In the genomic region with DNA sequence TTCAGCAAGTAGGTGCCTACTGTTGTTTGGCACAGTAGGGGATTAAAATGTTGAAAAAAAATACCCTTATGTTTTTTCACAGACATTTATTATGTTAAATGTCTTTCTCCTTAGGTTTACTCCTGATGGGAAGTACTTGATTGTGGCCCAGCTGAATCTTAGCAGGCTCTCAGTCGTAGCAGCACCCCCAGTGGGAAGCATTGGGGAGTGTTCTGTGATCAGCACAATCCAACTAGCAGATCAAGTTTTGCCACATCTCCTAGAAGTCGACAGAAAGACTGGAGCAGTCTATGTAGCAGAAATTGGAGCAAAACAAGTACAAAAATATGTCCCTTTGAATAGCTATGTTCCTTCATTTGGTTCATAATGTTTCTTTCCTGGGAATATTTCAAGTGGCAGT, we compare ENCODE assay signal across 15 cellular contexts. TPM values are rescaled to one million over a fixed set of nuclear protein-coding genes. Genes with fewer than 3 reads are reported as not detected.
A peak's percentile ranks its signal among the peaks of the same experiment; 100 is the strongest.
DNase-seq lines count a peak whose midpoint lies in the region; ATAC-seq, FAIRE-seq and TF ChIP-seq lines count a peak whose summit lies in the region.
"Had no signal": no experiment of that assay in that cellular context is flagged by ENCODE, and none has a peak within 500 bp of the region (broad histone marks: within the 10 kb centered on the region; RNA-seq: fewer than 3 reads in every experiment).

No MANE protein-coding gene starts in this region.

- H3K27ac ChIP-seq in H9 (ENCODE audit: insufficient read length, low read depth, low read length) (no peak overlapping the region), keratinocyte (ENCODE audit: control insufficient read depth, insufficient read depth, low read length) (no peak overlapping the region), left ventricle myocardium inferior (replicated peaks) (no peak overlapping the region)
- H3K27ac ChIP-seq: Peyer's patch, vagina had no signal

- no peak overlapping the region for H2BK12ac ChIP-seq in H9 (ENCODE audit: insufficient read length, low read depth, low read length)

- no peak overlapping the region for H3K4me3 ChIP-seq in AG09309 (ENCODE audit: control insufficient read depth, low read depth, low read length)
- no peak overlapping the region for H3K4me3 ChIP-seq in astrocyte of the cerebellum (ENCODE audit: low read depth, low read length)
- H3K4me3 ChIP-seq in keratinocyte (ENCODE audit: control insufficient read depth in 2 of 3, extremely low read depth in 1 of 3, insufficient read depth in 2 of 3, low read depth in 1 of 3, low read length in 3 of 3): no peak overlapping the region
- H3K4me3 ChIP-seq in left ventricle myocardium inferior: no peak overlapping the region
- H3K4me3 ChIP-seq: Peyer's patch, skin epidermis, vagina had no signal

- peak overlapping the region in 1 of 3 experiments; percentile 67; a peak in 2 of 7 replicates for H3K27ac Mint-ChIP-seq in H9
- no peak overlapping the region for H3K27ac Mint-ChIP-seq in activated CD8-positive, alpha-beta memory T cell treated with anti-CD3 and anti-CD28 coated beads, Interleukin-2, amount 10 ng/mL, durations not matched to agents 7 days and 5 days

- FAIRE-seq in keratinocyte (lab: Jason Lieb, UNC): peak; percentile 74
- FAIRE-seq: endometrium had no signal

- H3K23me2 ChIP-seq in H9 (ENCODE audit: insufficient read length, low read depth, low read length, poor library complexity, severe bottlenecking): no peaks in the 10 kb centered on the region

- peaks cover 0 to 20% (median 0%) of the 10 kb centered on the region in 3 experiments; a peak in 4 of 7 replicates for H3K36me3 Mint-ChIP-seq in H9 (ENCODE audit: insufficient read depth in 1 of 3, low read depth in 3 of 3)
- peaks cover 34% of the 10 kb centered on the region for H3K36me3 Mint-ChIP-seq in activated CD8-positive, alpha-beta memory T cell treated with anti-CD3 and anti-CD28 coated beads, Interleukin-2, amount 10 ng/mL, durations not matched to agents 7 days and 5 days

- H3K27me3 Mint-ChIP-seq in H9 (ENCODE audit: low read depth): no peaks in the 10 kb centered on the region
- no peaks in the 10 kb centered on the region for H3K27me3 Mint-ChIP-seq in activated CD8-positive, alpha-beta memory T cell treated with anti-CD3 and anti-CD28 coated beads, Interleukin-2, amount 10 ng/mL, durations not matched to agents 7 days and 5 days

- H3K4me2 ChIP-seq in H9 (ENCODE audit: insufficient read depth, insufficient read length, low read length) (no peak overlapping the region), keratinocyte (ENCODE audit: control insufficient read depth, extremely low read depth, insufficient read depth, low read depth, low read length) (no peak overlapping the region)

- H4K20me1 ChIP-seq in H9 (ENCODE audit: control insufficient read depth, insufficient read depth, insufficient read length) (no peaks in the 10 kb centered on the region), keratinocyte (ENCODE audit: control insufficient read depth, extremely low read depth, insufficient read depth, low read length) (no peaks in the 10 kb centered on the region)

- H2BK120ac ChIP-seq in H9 (ENCODE audit: low read depth, low read length, poor library complexity, severe bottlenecking): no peak overlapping the region

- no peaks in the 10 kb centered on the region for H3K9me1 ChIP-seq in keratinocyte (ENCODE audit: control insufficient read depth, extremely low read depth, insufficient read depth, low read length)

- peak overlapping the region in 1 of 2 experiments; percentile 18; a peak in 1 of 5 replicates for H3K4me3 Mint-ChIP-seq in H9
- H3K4me3 Mint-ChIP-seq in activated CD8-positive, alpha-beta memory T cell treated with anti-CD3 and anti-CD28 coated beads, Interleukin-2, amount 10 ng/mL, durations not matched to agents 7 days and 5 days: no peak overlapping the region

- ATAC-seq in activated CD8-positive, alpha-beta memory T cell treated with anti-CD3 and anti-CD28 coated beads, Interleukin-2, amount 10 ng/mL, durations not matched to agents 7 days and 5 days: no peak

- no peak overlapping the region for H4K8ac ChIP-seq in H9 (replicated peaks; ENCODE audit: insufficient read length, low read depth, low read length)

- in situ Hi-C loops in astrocyte of the cerebellum (cut with HindIII; ENCODE audit: low sequenced_read_pairs): no loop called here

- H3K9ac ChIP-seq in H9 (ENCODE audit: extremely low read depth, insufficient read length, low read length): no peak overlapping the region
- H3K9ac ChIP-seq in keratinocyte (ENCODE audit: control insufficient read depth, extremely low read depth, insufficient read depth, low read length): no peak overlapping the region

- H3K14ac ChIP-seq in H9 (ENCODE audit: insufficient read depth, low read length): no peak overlapping the region

- H2AK5ac ChIP-seq in H9 (ENCODE audit: insufficient read length, low read length): no peak overlapping the region

- DNase-seq in AG09309 (ENCODE audit: low read depth): no peak
- peak; percentile 61 for DNase-seq in H9
- DNase-seq in astrocyte of the cerebellum (ENCODE audit: low read depth): no peak
- no peak for DNase-seq in keratinocyte (ENCODE audit: low read depth, low spot score)
- DNase-seq in AG08396 (ENCODE audit: low spot score): no peak
- no peak for DNase-seq in left ventricle myocardium inferior
- DNase-seq in NCI-H1930 (lab: John Stamatoyannopoulos, UW): no peak
- DNase-seq in activated CD8-positive, alpha-beta memory T cell treated with anti-CD3 and anti-CD28 coated beads, Interleukin-2, amount 10 ng/mL, durations not matched to agents 7 days and 5 days: no peak
- DNase-seq: activated T-cell treated with anti-CD3 and anti-CD28 coated beads for 4 hours, GOT3, Peyer's patch had no signal

- no peak overlapping the region for H4K5ac ChIP-seq in H9 (ENCODE audit: insufficient read length, low read depth, low read length)

- no peaks in the 10 kb centered on the region for H3K9me3 ChIP-seq in H9 (ENCODE audit: control insufficient read depth, low read depth, low read length)
- no peaks in the 10 kb centered on the region for H3K9me3 ChIP-seq in keratinocyte (ENCODE audit: control insufficient read depth, low read depth, low read length)
- no peaks in the 10 kb centered on the region for H3K9me3 ChIP-seq in left ventricle myocardium inferior (replicated peaks)
- H3K9me3 ChIP-seq: Peyer's patch, vagina had no signal

- H3K18ac ChIP-seq in H9 (ENCODE audit: insufficient read length, low read depth, low read length): no peak overlapping the region

- no peaks in the 10 kb centered on the region for H3K79me2 ChIP-seq in H9 (ENCODE audit: insufficient read depth, low read length)
- no peaks in the 10 kb centered on the region for H3K79me2 ChIP-seq in keratinocyte (ENCODE audit: control insufficient read depth, insufficient read depth, low read length)

- no peaks in the 10 kb centered on the region; the same call in 1 of the 2 replicates for H3K27me3 ChIP-seq in H9 (ENCODE audit: insufficient read depth, low read length)
- H3K27me3 ChIP-seq in keratinocyte (ENCODE audit: control insufficient read depth, extremely low read depth, insufficient read depth, low read length): no peaks in the 10 kb centered on the region
- H3K27me3 ChIP-seq in left ventricle myocardium inferior (ENCODE audit: low read depth): no peaks in the 10 kb centered on the region
- H3K27me3 ChIP-seq: Peyer's patch, vagina had no signal

- no peak overlapping the region for H3K56ac ChIP-seq in H9 (ENCODE audit: insufficient read length, low read depth, low read length)

- no peak overlapping the region for H4K91ac ChIP-seq in H9 (ENCODE audit: insufficient read length, low read depth, low read length)

- H2AFZ ChIP-seq in H9 (ENCODE audit: low read length) (no peak overlapping the region), keratinocyte (ENCODE audit: control insufficient read depth, low read length) (no peak overlapping the region)

- no peaks in the 10 kb centered on the region for H3K9me3 Mint-ChIP-seq in H9
- no peaks in the 10 kb centered on the region for H3K9me3 Mint-ChIP-seq in activated CD8-positive, alpha-beta memory T cell treated with anti-CD3 and anti-CD28 coated beads, Interleukin-2, amount 10 ng/mL, durations not matched to agents 7 days and 5 days (ENCODE audit: low read depth)

- intact Hi-C loops in left ventricle myocardium inferior (cut with micrococcal nuclease): loop anchor here (5.0 kb wide), 1 partner anchor 570 kb away; no protein-coding TSS in a partner anchor

- CTCF ChIA-PET in activated CD8-positive, alpha-beta memory T cell treated with anti-CD3 and anti-CD28 coated beads, Interleukin-2, amount 10 ng/mL, durations not matched to agents 7 days and 5 days (lab: Charles Lee): interaction anchor here (2.1 kb wide), 1 partner anchor 9 kb away, joined by 8 read pairs; a partner anchor contains a TSS

- TF ChIP-seq CTCF in AG09309 (IDR thresholded peaks at IDR 0.05; ENCODE audit: control insufficient read depth, insufficient read depth, low read depth, low read length, missing control alignments) (peak; percentile 17), H9 (conservative IDR thresholded peaks at IDR 0.05) (peak; percentile 59), astrocyte of the cerebellum (IDR thresholded peaks at IDR 0.05; ENCODE audit: low read depth, low read length, missing control alignments) (peak; percentile 17), keratinocyte (optimal IDR thresholded peaks at IDR 0.05 in 1 of 3, IDR thresholded peaks at IDR 0.05 in 1 of 3, conservative IDR thresholded peaks at IDR 0.05 in 1 of 3; ENCODE audit: extremely low read depth in 1 of 3, insufficient read depth in 2 of 3, low read length in 3 of 3) (peak; percentile 44 to 45 (median 44)), left ventricle myocardium inferior (IDR thresholded peaks at IDR 0.05; ENCODE audit: borderline replicate concordance) (no peak)

- no peak overlapping the region for H3K23ac ChIP-seq in H9 (ENCODE audit: insufficient read length, low read depth, low read length)

- no peak overlapping the region for H3K4ac ChIP-seq in H9 (ENCODE audit: low read depth, low read length)

- no peak overlapping the region for H2BK5ac ChIP-seq in H9 (ENCODE audit: insufficient read length, low read length)

- dilution Hi-C loops in keratinocyte (cut with MboI; ENCODE audit: extremely low pct_ligation_motif_present, low sequenced_read_pairs): no loop called here

- no peak overlapping the region for H2BK15ac ChIP-seq in H9 (ENCODE audit: low read depth, low read length)

- no CpG with 5 or more reads among the region's 2 CpGs for WGBS in H9 (ENCODE audit: extremely low coverage, insufficient read length, low lambda C conversion rate)

- H3K79me1 ChIP-seq in H9 (ENCODE audit: insufficient read depth, low read depth, low read length, poor library complexity, severe bottlenecking): no peaks in the 10 kb centered on the region

- H2BK20ac ChIP-seq in H9 (ENCODE audit: low read depth, low read length, poor library complexity, severe bottlenecking): no peak overlapping the region

- no peak overlapping the region for H3T11ph ChIP-seq in H9 (ENCODE audit: low read length)

- H3K4me1 ChIP-seq in H9 (ENCODE audit: insufficient read depth, low read length) (peaks cover 2% of the 10 kb centered on the region; the same call in 1 of the 2 replicates), keratinocyte (ENCODE audit: control insufficient read depth, extremely low read depth, insufficient read depth, low read length) (peaks cover 7% of the 10 kb centered on the region), left ventricle myocardium inferior (no peaks in the 10 kb centered on the region)
- H3K4me1 ChIP-seq: Peyer's patch, vagina had no signal

- H3K4me1 Mint-ChIP-seq in H9: peaks cover 24 to 28% of the 10 kb centered on the region in 2 experiments
- peaks cover 2% of the 10 kb centered on the region for H3K4me1 Mint-ChIP-seq in activated CD8-positive, alpha-beta memory T cell treated with anti-CD3 and anti-CD28 coated beads, Interleukin-2, amount 10 ng/mL, durations not matched to agents 7 days and 5 days

- H3K36me3 ChIP-seq in keratinocyte (ENCODE audit: control insufficient read depth in 2 of 2, extremely low read depth in 1 of 2, insufficient read depth in 2 of 2, low read length in 2 of 2) (no peaks in the 10 kb centered on the region), left ventricle myocardium inferior (peaks cover 4% of the 10 kb centered on the region)
- H3K36me3 ChIP-seq: vagina had no signal

RNA-seq across cellular contexts. Expression of a gene that starts 9.3 kb away (rescaled TPM):
- total RNA-seq in H9 (2021): 17.6 and 17.7 TPM in 2 replicates
- 5.4 to 9.6 TPM (median 8.8 TPM) in 3 replicates for polyA plus RNA-seq in keratinocyte
- 2.5 TPM for polyA plus RNA-seq in keratinocyte (2011; ENCODE audit: low read depth)
- 2.1 and 3.1 TPM in 2 replicates for polyA plus RNA-seq in keratinocyte (2011; cell fraction: cytosol; rRNA removed)
- 19.4 and 25.1 TPM in 2 replicates for polyA plus RNA-seq in keratinocyte (2011; cell fraction: nucleus; rRNA removed)
- 5.3 and 5.4 TPM in 2 replicates for polyA plus RNA-seq in keratinocyte (2012; ENCODE audit: low replicate concordance)
- 2.9 to 9.2 TPM (median 6.6 TPM) in 3 replicates for polyA minus RNA-seq in keratinocyte
- polyA minus RNA-seq in keratinocyte (2011; cell fraction: cytosol; rRNA and poly(A)+ RNA removed): 1.5 TPM
- polyA minus RNA-seq in keratinocyte (2011; cell fraction: nucleus; rRNA and poly(A)+ RNA removed): 9.5 and 15.5 TPM in 2 replicates
- total RNA-seq in left ventricle myocardium inferior: 11.8 TPM
- total RNA-seq in activated CD8-positive, alpha-beta memory T cell treated with anti-CD3 and anti-CD28 coated beads, Interleukin-2, amount 10 ng/mL, durations not matched to agents 7 days and 5 days: 10 to 100 TPM; 29.2 to 30.6 TPM

RNA-seq across cellular contexts. Expression of a gene that starts 9.7 kb away (rescaled TPM):
- total RNA-seq in H9 (2021) (79.5 and 84.6 TPM in 2 replicates), left ventricle myocardium inferior (14.2 TPM)
- 7.0 to 16.9 TPM (median 14.5 TPM) in 3 replicates for polyA plus RNA-seq in keratinocyte
- 23.8 TPM for polyA plus RNA-seq in keratinocyte (2011; ENCODE audit: low read depth)
- polyA plus RNA-seq in keratinocyte (2011; cell fraction: cytosol; rRNA removed): 10.9 and 16.8 TPM in 2 replicates
- polyA plus RNA-seq in keratinocyte (2011; cell fraction: nucleus; rRNA removed): 24.9 and 27.2 TPM in 2 replicates
- polyA plus RNA-seq in keratinocyte (2012; ENCODE audit: low replicate concordance): 11.6 and 12.4 TPM in 2 replicates
- 8.2 to 14.8 TPM (median 12.1 TPM) in 3 replicates for polyA minus RNA-seq in keratinocyte
- 11.7 TPM for polyA minus RNA-seq in keratinocyte (2011; cell fraction: cytosol; rRNA and poly(A)+ RNA removed)
- 9.3 and 11.5 TPM in 2 replicates for polyA minus RNA-seq in keratinocyte (2011; cell fraction: nucleus; rRNA and poly(A)+ RNA removed)
- total RNA-seq in activated CD8-positive, alpha-beta memory T cell treated with anti-CD3 and anti-CD28 coated beads, Interleukin-2, amount 10 ng/mL, durations not matched to agents 7 days and 5 days: 10 to 100 TPM; 65.0 to 89.2 TPM

RNA-seq across cellular contexts. Expression of a gene that starts 56.9 kb away (rescaled TPM):
- total RNA-seq in H9 (2021) (not detected in 2 replicates), left ventricle myocardium inferior (not detected)
- polyA plus RNA-seq in keratinocyte: 0.04 TPM in 1 of 3 replicates, not detected in the others
- not detected for polyA plus RNA-seq in keratinocyte (2011; ENCODE audit: low read depth)
- not detected in 2 replicates for polyA plus RNA-seq in keratinocyte (2011; cell fraction: cytosol; rRNA removed)
- 0.05 TPM in 1 of 2 replicates, not detected in the other for polyA plus RNA-seq in keratinocyte (2011; cell fraction: nucleus; rRNA removed)
- 0.10 TPM in 1 of 2 replicates, not detected in the other for polyA plus RNA-seq in keratinocyte (2012; ENCODE audit: low replicate concordance)
- not detected in 3 replicates for polyA minus RNA-seq in keratinocyte
- not detected for polyA minus RNA-seq in keratinocyte (2011; cell fraction: cytosol; rRNA and poly(A)+ RNA removed)
- not detected in 2 replicates for polyA minus RNA-seq in keratinocyte (2011; cell fraction: nucleus; rRNA and poly(A)+ RNA removed)
- total RNA-seq in activated CD8-positive, alpha-beta memory T cell treated with anti-CD3 and anti-CD28 coated beads, Interleukin-2, amount 10 ng/mL, durations not matched to agents 7 days and 5 days: not detected
- total RNA-seq: myocyte, Peyer's patch, vagina had no signal
